14 cellular contexts compared by ENCODE assay signal in genomic region chr1:53346814-53347176, GRCh38.
"Had no signal": no experiment of that assay in that cellular context is flagged by ENCODE, and none has a peak within 500 bp of the region (broad histone marks: within the 10 kb centered on the region; RNA-seq: fewer than 3 reads in every experiment).

No MANE protein-coding gene starts in this region.

- H3K36me3 Mint-ChIP-seq: stimulated activated naive B cell treated with anti-CD40 and anti-IgM and Interleukin-4, amounts not matched to agents 10 μg/mL and 1 μg/mL and 100 μg/mL, for 72 hours; type B pancreatic cell had no signal

- ATAC-seq: body of pancreas; gastroesophageal sphincter; pancreas; stimulated activated naive B cell treated with anti-CD40 and anti-IgM and Interleukin-4, amounts not matched to agents 10 μg/mL and 1 μg/mL and 100 μg/mL, for 72 hours had no signal

- H3K4me3 Mint-ChIP-seq: neural crest cell; stimulated activated naive B cell treated with anti-CD40 and anti-IgM and Interleukin-4, amounts not matched to agents 10 μg/mL and 1 μg/mL and 100 μg/mL, for 72 hours; type B pancreatic cell had no signal

- H3K27ac Mint-ChIP-seq: type B pancreatic cell had no signal

- H3K27me3 Mint-ChIP-seq: stimulated activated naive B cell treated with anti-CD40 and anti-IgM and Interleukin-4, amounts not matched to agents 10 μg/mL and 1 μg/mL and 100 μg/mL, for 72 hours; type B pancreatic cell had no signal

- DNase-seq: activated CD4-positive, alpha-beta T cell treated with anti-CD3 and anti-CD28 coated beads for 4 hours; activated naive CD4-positive, alpha-beta T cell treated with anti-CD3 and anti-CD28 coated beads, Interleukin-2, amount 50 U/mL, for 16 hours; central memory CD4-positive, alpha-beta T cell; left ventricle myocardium inferior; mesenchymal stem cell; retina; stimulated activated naive B cell treated with anti-CD40 and anti-IgM and Interleukin-4, amounts not matched to agents 10 μg/mL and 1 μg/mL and 100 μg/mL, for 72 hours; substantia nigra; T-helper 1 cell had no signal

- H3K4me1 Mint-ChIP-seq: neural crest cell had no signal

- H3K9me3 Mint-ChIP-seq: neural crest cell; stimulated activated naive B cell treated with anti-CD40 and anti-IgM and Interleukin-4, amounts not matched to agents 10 μg/mL and 1 μg/mL and 100 μg/mL, for 72 hours; type B pancreatic cell had no signal
